Comparison of ENCODE assay signal across 30 cellular contexts in the genomic region with DNA sequence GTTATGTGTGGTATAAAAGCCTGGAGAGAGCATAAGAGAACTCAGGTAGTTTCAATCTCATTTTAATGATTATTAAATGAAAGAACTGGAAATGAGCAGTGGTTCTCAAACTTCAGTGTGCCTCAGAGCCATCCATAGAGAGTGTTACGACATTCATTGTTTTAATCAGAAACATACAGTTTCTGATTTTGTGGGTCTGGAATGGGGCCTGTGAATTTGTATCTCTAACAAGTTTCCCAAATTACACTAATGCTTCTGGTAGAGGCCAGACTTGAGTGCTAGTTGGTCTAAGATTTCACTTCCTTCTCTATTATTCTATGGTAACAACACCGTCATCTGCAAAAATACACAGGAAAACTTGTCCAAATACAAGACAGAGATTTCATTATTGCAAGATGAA.
"Had no signal": no experiment of that assay in that cellular context is flagged by ENCODE, and none has a peak within 500 bp of the region (broad histone marks: within the 10 kb centered on the region; RNA-seq: fewer than 3 reads in every experiment).

No MANE protein-coding gene starts in this region.

- H3K27me3 ChIP-seq: left lung, pancreas, stomach, testis, thyroid gland, upper lobe of right lung had no signal

- H3K4me1 ChIP-seq: left lung, lower lobe of right lung, pancreas, prostate gland, stomach, testis, thyroid gland, upper lobe of right lung had no signal

- DNase-seq: hypothalamus; immature natural killer cell; kidney; left colon; left lung; lower lobe of right lung; mammary epithelial cell; mesenchymal stem cell; naive thymus-derived CD8-positive, alpha-beta T cell; nucleus accumbens; pancreas; posterior cingulate gyrus; retina; right cardiac atrium; stimulated activated CD4-positive, alpha-beta T cell treated with anti-CD3 and anti-CD28 coated beads, Interleukin-12 subunit alpha, Interleukin-12 subunit beta, amount 100 ng/mL, for 4 hours; stimulated activated CD4-positive, alpha-beta T cell treated with anti-CD3 and anti-CD28 coated beads, Interleukin-15, amount 100 ng/mL, for 24 hours; stimulated activated CD4-positive, alpha-beta T cell treated with anti-CD3 and anti-CD28 coated beads, Interleukin-2, amount 100 ng/mL, for 24 hours; stimulated activated CD4-positive, alpha-beta T cell treated with anti-CD3 and anti-CD28 coated beads, Interleukin-4, amount 100 ng/mL, for 1 hour; stimulated activated naive B cell treated with anti-CD40 and anti-IgM and Interleukin-4, amounts not matched to agents 10 μg/mL and 1 μg/mL and 100 μg/mL, for 72 hours; stimulated activated naive CD8-positive, alpha-beta T cell treated with anti-CD3 and anti-CD28 coated beads, Interleukin-15, Interleukin-2, amounts not matched to agents 100 U/mL and 50 U/mL, for 24 hours; stomach; testis; thyroid gland; trophoblast cell; upper lobe of right lung had no signal

- ATAC-seq: left colon; left lung; lower lobe of right lung; naive thymus-derived CD8-positive, alpha-beta T cell; pancreas; right cardiac atrium; sciatic nerve; stimulated activated naive B cell treated with anti-CD40 and anti-IgM and Interleukin-4, amounts not matched to agents 10 μg/mL and 1 μg/mL and 100 μg/mL, for 72 hours; stimulated activated naive CD8-positive, alpha-beta T cell treated with anti-CD3 and anti-CD28 coated beads, Interleukin-15, Interleukin-2, amounts not matched to agents 100 U/mL and 50 U/mL, for 24 hours; upper lobe of right lung had no signal

- FAIRE-seq: islet of Langerhans, kidney, pancreas, urothelium cell line had no signal

- H3K27ac ChIP-seq: left lung, lower lobe of right lung, pancreas, prostate gland, skin epidermis, stomach, testis, thyroid gland, upper lobe of right lung had no signal

- H3K36me3 ChIP-seq: left lung, lower lobe of right lung, pancreas, prostate gland, stomach, thyroid gland, upper lobe of right lung had no signal

- H3K4me3 ChIP-seq: left lung, lower lobe of right lung, pancreas, prostate gland, skin epidermis, stomach, testis, thyroid gland, upper lobe of right lung had no signal

- H3K9me3 ChIP-seq: left lung, lower lobe of right lung, pancreas, prostate gland, stomach, testis, thyroid gland, upper lobe of right lung had no signal
